8 cellular contexts compared by ENCODE assay signal in the genomic region with DNA sequence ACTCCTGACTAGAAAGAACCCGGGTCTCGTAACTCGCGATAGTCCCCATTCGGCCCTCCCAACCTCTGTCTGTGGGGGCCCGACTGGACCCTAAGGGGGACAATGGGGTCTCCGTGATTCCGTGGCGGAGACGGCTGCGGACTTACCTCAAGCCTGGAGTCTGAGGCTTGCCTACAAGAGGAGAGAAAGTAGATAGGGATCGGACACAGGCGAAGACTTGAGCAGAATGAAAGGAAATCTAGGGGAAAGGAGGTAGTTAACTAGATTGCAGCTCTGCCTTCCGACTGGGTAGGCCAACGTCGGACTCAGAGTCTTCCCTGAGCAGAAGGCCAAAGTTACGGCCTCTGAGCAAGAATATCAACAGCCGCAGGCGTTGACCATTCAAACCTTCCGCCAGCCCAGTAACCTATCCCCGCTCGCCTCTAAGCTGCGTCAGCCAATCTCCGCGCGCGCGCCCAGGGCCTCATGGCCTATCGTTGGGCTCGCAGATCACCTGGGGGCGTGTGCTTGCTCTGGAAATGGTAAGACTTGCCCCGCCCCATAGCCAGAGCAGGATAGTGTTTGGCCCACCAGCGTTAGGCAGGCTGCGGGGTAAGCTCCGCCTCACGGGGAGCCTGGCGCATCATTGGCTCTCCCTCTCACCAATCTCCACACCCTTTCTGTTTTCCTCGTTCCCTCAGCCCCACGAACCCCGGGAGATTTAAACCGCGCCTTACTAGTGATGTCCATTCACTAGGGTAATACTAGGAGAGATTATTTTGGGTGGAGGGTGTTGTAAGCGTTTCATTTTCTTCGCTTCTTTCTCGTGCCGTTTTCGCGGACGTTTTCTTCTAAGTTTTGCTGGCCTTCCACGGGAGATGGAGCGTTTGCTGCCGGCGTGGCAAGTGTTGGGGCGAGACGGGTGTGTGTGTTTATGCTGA.
A peak's percentile ranks its signal among the peaks of the same experiment; 100 is the strongest.
DNase-seq lines count a peak whose midpoint lies in the region; ATAC-seq and TF ChIP-seq lines count a peak whose summit lies in the region.

A gene (minus strand): TSS at position 356 of the 920 bp plus-strand sequence. CDS start 624 bp downstream, outside the sequence.

- peak within 1 kb of the TSS; percentile 56 for H3K27ac ChIP-seq in BLaER1
- no peak within 1 kb of the TSS for H3K27ac ChIP-seq in coronary artery

- no peaks in the 10 kb centered on the region for H4K20me1 ChIP-seq in BLaER1

- H3K36me3 ChIP-seq in BLaER1 = peaks cover 16% of the 10 kb centered on the region

- no peak for TF ChIP-seq CTCF in coronary artery (IDR thresholded peaks at IDR 0.05)

- peak; percentile 99 for ATAC-seq in GM19324 (IDR thresholded peaks at IDR 0.05; ENCODE audit: low FRiP score, unreplicated experiment)
- ATAC-seq in HG03460 (IDR thresholded peaks at IDR 0.05; ENCODE audit: unreplicated experiment) = peak; percentile 99

- H3K9ac ChIP-seq in BLaER1 = peak within 1 kb of the TSS; percentile 76

- H3K4me2 ChIP-seq in BLaER1 = peak within 1 kb of the TSS; percentile 91

- peak; percentile 93 for DNase-seq in NCI-H524 treated with DMSO at 0.1 percent for 48 hours (lab: John Stamatoyannopoulos, UW)
- peak; percentile 96 to 97 for DNase-seq in activated CD4-positive, alpha-beta T cell treated with anti-CD3 and anti-CD28 coated beads for 4 hours
- peak; percentile 99 for DNase-seq in coronary artery (ENCODE audit: low spot score)
- peak; percentile 100 for DNase-seq in kidney tubule cell (ENCODE audit: low spot score)
- DNase-seq in stimulated activated CD4-positive, alpha-beta T cell treated with anti-CD3 and anti-CD28 coated beads, Interleukin-1b, Interleukin-23, amount 100 ng/mL, for 24 hours (ENCODE audit: low read depth in 4 of 4, low spot score in 1 of 4) = peak; percentile 82 to 97 (median 91)

- H3K9me3 ChIP-seq in BLaER1 = no peaks in the 10 kb centered on the region

- H3K27me3 ChIP-seq in BLaER1 = no peaks in the 10 kb centered on the region

- H3K4me3 ChIP-seq in BLaER1 (peak within 1 kb of the TSS; percentile 73), coronary artery (peak within 1 kb of the TSS; percentile 68)

- peaks cover 32% of the 10 kb centered on the region for H3K4me1 ChIP-seq in BLaER1
